ENCODE assay signal across 15 cellular contexts in the genomic region with DNA sequence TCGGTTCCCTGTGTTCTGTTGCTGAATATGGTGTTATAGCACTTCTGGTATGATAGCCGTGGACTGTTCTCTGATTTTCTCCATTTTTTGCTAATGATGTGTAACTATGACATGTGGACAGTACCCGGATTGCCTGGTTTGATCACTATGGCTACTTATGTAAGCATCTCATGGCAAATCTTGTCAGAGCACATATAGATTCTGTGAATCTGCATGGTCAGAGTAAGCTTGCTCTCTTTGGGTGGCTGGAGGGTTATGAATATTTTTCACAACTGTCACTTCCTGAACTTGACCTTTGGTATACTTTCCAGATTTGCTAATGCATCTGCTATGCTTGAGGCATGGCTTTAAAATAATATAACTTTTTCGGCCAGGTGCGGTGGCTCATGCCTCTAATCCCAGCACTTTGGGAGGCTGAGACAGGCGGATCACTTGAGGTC. TPM values are rescaled to one million over a fixed set of nuclear protein-coding genes. Genes with fewer than 3 reads are reported as not detected.
A peak's percentile ranks its signal among the peaks of the same experiment; 100 is the strongest.
DNase-seq lines count a peak whose midpoint lies in the region; ATAC-seq and TF ChIP-seq lines count a peak whose summit lies in the region.
"Had no signal": no experiment of that assay in that cellular context is flagged by ENCODE, and none has a peak within 500 bp of the region (broad histone marks: within the 10 kb centered on the region; RNA-seq: fewer than 3 reads in every experiment).

No MANE protein-coding gene starts in this region.

- in situ Hi-C loops in IMR-90 (cut with MboI; ENCODE audit: low sequenced_read_pairs) (no loop called here), brain microvascular endothelial cell (cut with HindIII; ENCODE audit: low pct_ligation_motif_present, low sequenced_read_pairs) (no loop called here)

- peak overlapping the region; percentile 66; the same call in 1 of the 2 replicates for H3K56ac ChIP-seq in IMR-90 (ENCODE audit: extremely low read depth, insufficient read depth, low read length)

- H3K4me2 ChIP-seq in IMR-90 (ENCODE audit: low read depth, low read length) = peak overlapping the region; percentile 47; the same call in 1 of the 2 replicates

- H3K36me3 ChIP-seq in IMR-90 (ENCODE audit: control insufficient read depth, insufficient read depth, low read length) = no peaks in the 10 kb centered on the region
- H3K36me3 ChIP-seq in brain microvascular endothelial cell (replicated peaks) = no peaks in the 10 kb centered on the region
- no peaks in the 10 kb centered on the region for H3K36me3 ChIP-seq in heart right ventricle
- H3K36me3 ChIP-seq: stomach, WERI-Rb-1 had no signal

- H3K4me3 ChIP-seq in IMR-90 (ENCODE audit: insufficient read depth, low read depth, low read length) (no peak overlapping the region), brain microvascular endothelial cell (ENCODE audit: low read depth, low read length) (no peak overlapping the region), heart right ventricle (no peak overlapping the region)
- H3K4me3 ChIP-seq: stomach had no signal

- H4K91ac ChIP-seq in IMR-90 (ENCODE audit: insufficient read depth, low read depth, low read length) = peak overlapping the region; percentile 95

- H3K4me1 ChIP-seq in IMR-90 (ENCODE audit: control insufficient read depth, insufficient read depth, low read length) = peaks cover 6% of the 10 kb centered on the region
- no peaks in the 10 kb centered on the region for H3K4me1 ChIP-seq in heart right ventricle

- H2BK20ac ChIP-seq in IMR-90 (ENCODE audit: low read depth, low read length) = peak overlapping the region; percentile 98

- WGBS in IMR-90 (ENCODE audit: extremely low coverage in 2 of 2, insufficient read length in 1 of 2), 2 experiments = no CpG with 5 or more reads among the region's 6 CpGs
- WGBS in heart right ventricle, 2 donors = 90 to 92% methylated on average over 6 of the region's 6 CpGs

- POLR2A ChIA-PET in IMR-90 (lab: Charles Lee; ENCODE audit: unreplicated experiment) = no interaction called here

- H3K18ac ChIP-seq in IMR-90 (ENCODE audit: low read depth, low read length) = peak overlapping the region; percentile 40; the same call in 1 of the 2 replicates

- no peaks in the 10 kb centered on the region for H4K20me1 ChIP-seq in IMR-90 (ENCODE audit: insufficient read depth, low read length)

- no peak overlapping the region; the same call in 1 of the 2 replicates for H4K5ac ChIP-seq in IMR-90 (ENCODE audit: low read depth, low read length)

- peak overlapping the region; percentile 88 for H3K14ac ChIP-seq in IMR-90 (replicated peaks; ENCODE audit: low read depth, low read length)

- peak overlapping the region; percentile 12 to 85 for H4K8ac ChIP-seq in IMR-90 (ENCODE audit: low read depth in 2 of 2, low read length in 2 of 2)

- peaks cover 0 to 11% of the 10 kb centered on the region in 2 experiments; a peak in 2 of 4 replicates for H3K79me1 ChIP-seq in IMR-90 (ENCODE audit: low read depth in 1 of 2, low read length in 2 of 2)

- peak overlapping the region; percentile 88; the same call in 1 of the 2 replicates for H3K4ac ChIP-seq in IMR-90 (ENCODE audit: low read depth, low read length)

- TF ChIP-seq CTCF in IMR-90 (conservative IDR thresholded peaks at IDR 0.05; ENCODE audit: low read depth, low read length) = no peak
- no peak for TF ChIP-seq CTCF in brain microvascular endothelial cell (IDR thresholded peaks at IDR 0.05; ENCODE audit: low read depth, low read length, missing control alignments)
- TF ChIP-seq CTCF in heart right ventricle (IDR thresholded peaks at IDR 0.05) = no peak

- TF ChIP-seq POLR2A in IMR-90 (IDR thresholded peaks at IDR 0.05; ENCODE audit: low read depth, low read length) = no peak

- peak overlapping the region; percentile 98 for H2BK5ac ChIP-seq in IMR-90 (ENCODE audit: low read depth, low read length, poor library complexity, severe bottlenecking)

- dilution Hi-C loops in IMR-90 (cut with HindIII; ENCODE audit: low sequenced_read_pairs, unreplicated experiment) = no loop called here

- no peak overlapping the region for H2AK9ac ChIP-seq in IMR-90 (replicated peaks; ENCODE audit: low read depth, low read length, poor library complexity)

- no peak overlapping the region for H3K9ac ChIP-seq in IMR-90 (ENCODE audit: low read depth, low read length)

- peaks cover 7% of the 10 kb centered on the region; the same call in 1 of the 2 replicates for H3K9me1 ChIP-seq in IMR-90 (ENCODE audit: insufficient read depth, low read length)

- CTCF ChIA-PET in IMR-90 (lab: Yijun Ruan, JAX) = no interaction called here

- peak; percentile 84 for ATAC-seq in IMR-90 (ENCODE audit: low read depth)
- ATAC-seq in HG03521 (IDR thresholded peaks at IDR 0.05; ENCODE audit: unreplicated experiment) = no peak
- ATAC-seq in heart right ventricle = no peak
- ATAC-seq in GM18517 (IDR thresholded peaks at IDR 0.05; ENCODE audit: unreplicated experiment) = no peak
- no peak for ATAC-seq in GM21423 (IDR thresholded peaks at IDR 0.05; ENCODE audit: unreplicated experiment)

- H3K9me3 ChIP-seq in IMR-90 (ENCODE audit: control insufficient read depth, insufficient read depth, low read length) (no peaks in the 10 kb centered on the region), heart right ventricle (no peaks in the 10 kb centered on the region)
- H3K9me3 ChIP-seq: stomach had no signal

- intact Hi-C loops in IMR-90 (cut with micrococcal nuclease) (loop anchor here (5.0 kb wide), 1 partner anchor 33 kb away; no protein-coding TSS in a partner anchor), heart right ventricle (cut with DNase I) (no loop called here)

- peak; percentile 37 for DNase-seq in AG20443 (ENCODE audit: low spot score)
- DNase-seq in IMR-90 = peak; percentile 92
- DNase-seq in brain microvascular endothelial cell = peak; percentile 85
- DNase-seq in iris pigment epithelial cell (ENCODE audit: low read depth) = peak; percentile 83
- no peak for DNase-seq in heart right ventricle
- DNase-seq: activated T-cell treated with anti-CD3 and anti-CD28 coated beads for 4 hours; anterior cingulate cortex; MM.1S; SIG-M5; stimulated activated CD4-positive, alpha-beta T cell treated with anti-CD3 and anti-CD28 coated beads, Interleukin-4, amount 100 ng/mL, for 4 hours; stomach; WERI-Rb-1 had no signal

- H2BK120ac ChIP-seq in IMR-90 (ENCODE audit: low read depth, low read length) = peak overlapping the region; percentile 96

- peak overlapping the region; percentile 85 for H2AK5ac ChIP-seq in IMR-90 (ENCODE audit: low read depth, low read length)

- no TSS peak for BruUV-seq in IMR-90 (replicated peaks; lab: Mats Ljungman, UMichigan)

- TF ChIP-seq RAD21 in IMR-90 (IDR thresholded peaks at IDR 0.05; ENCODE audit: low read length) = no peak

- H3K23ac ChIP-seq in IMR-90 (ENCODE audit: low read depth, low read length) = peak overlapping the region; percentile 97

- H3K27ac ChIP-seq in IMR-90 (ENCODE audit: insufficient read depth, low read length) = peak overlapping the region; percentile 24
- H3K27ac ChIP-seq in brain microvascular endothelial cell = peak overlapping the region; percentile 87
- H3K27ac ChIP-seq in heart right ventricle = no peak overlapping the region
- H3K27ac ChIP-seq: stomach, WERI-Rb-1 had no signal

- H2AFZ ChIP-seq in IMR-90 (replicated peaks; ENCODE audit: low read length, poor library complexity) = no peak overlapping the region

- no peaks in the 10 kb centered on the region for H3K27me3 ChIP-seq in IMR-90 (ENCODE audit: control insufficient read depth, insufficient read depth, low read length)
- no peaks in the 10 kb centered on the region for H3K27me3 ChIP-seq in brain microvascular endothelial cell (replicated peaks)
- no peaks in the 10 kb centered on the region for H3K27me3 ChIP-seq in heart right ventricle
- H3K27me3 ChIP-seq: stomach had no signal

- peak overlapping the region; percentile 90 for H2BK15ac ChIP-seq in IMR-90 (ENCODE audit: low read depth, low read length)

TF ChIP-seq in IMR-90, 13 proteins besides CTCF, POLR2A, EP300 and RAD21:
- TF ChIP-seq MXI1 (IDR thresholded peaks at IDR 0.05; ENCODE audit: borderline replicate concordance, low read depth, low read length) (no peak), SMC3 (IDR thresholded peaks at IDR 0.05; ENCODE audit: low read depth, low read length) (no peak), CEBPB (IDR thresholded peaks at IDR 0.05; ENCODE audit: low read depth, low read length) (no peak), CHD1 (IDR thresholded peaks at IDR 0.05; ENCODE audit: low read depth, low read length) (no peak), RFX5 (IDR thresholded peaks at IDR 0.05; ENCODE audit: low read depth, low read length) (no peak), MAZ (IDR thresholded peaks at IDR 0.05; ENCODE audit: borderline replicate concordance, low read depth, low read length) (no peak), RCOR1 (IDR thresholded peaks at IDR 0.05; ENCODE audit: insufficient replicate concordance, low read length) (no peak), MAFK (IDR thresholded peaks at IDR 0.05; ENCODE audit: low read depth, low read length) (no peak; the same call in 1 of the 2 replicates), BHLHE40 (IDR thresholded peaks at IDR 0.05; ENCODE audit: low read depth, low read length) (no peak), ELK1 (IDR thresholded peaks at IDR 0.05; ENCODE audit: borderline replicate concordance, low read depth, low read length) (no peak)

RNA-seq across cellular contexts. Expression of gene ATP8B1, which starts 36.8 kb away (rescaled TPM):
- total RNA-seq in IMR-90 (2012; rRNA removed) (136 and 170 TPM in 2 replicates), heart right ventricle (10 to 100 TPM in 4 of 10 donors, 1 to 10 TPM in 6; 4.1 to 16.5 (median 8.1) TPM)
- polyA plus RNA-seq in IMR-90 (2012; rRNA removed) (57.7 and 64.3 TPM in 2 replicates), heart right ventricle (1 to 10 TPM; 2.7 to 3.7 TPM)
- 23.4 and 27.5 TPM in 2 replicates for polyA plus RNA-seq in IMR-90 (2012; cell fraction: cytosol; rRNA removed)
- 31.8 and 116 TPM in 2 replicates for polyA plus RNA-seq in IMR-90 (2012; cell fraction: nucleus; rRNA removed; ENCODE audit: low replicate concordance)

Comparison
In these comparisons a context has a peak if more than half of its experiments do, and no peak if none do; other contexts are left out.
1. DNase-seq: peak in AG20443 (single experiment), IMR-90 (single experiment), brain microvascular endothelial cell (single experiment) and iris pigment epithelial cell (single experiment); none in heart right ventricle (0 of 2).
2. H3K27ac ChIP-seq: peak in IMR-90 (single experiment) and brain microvascular endothelial cell (single experiment); none in heart right ventricle (0 of 10).